19 cellular contexts compared by ENCODE assay signal in the genomic region with DNA sequence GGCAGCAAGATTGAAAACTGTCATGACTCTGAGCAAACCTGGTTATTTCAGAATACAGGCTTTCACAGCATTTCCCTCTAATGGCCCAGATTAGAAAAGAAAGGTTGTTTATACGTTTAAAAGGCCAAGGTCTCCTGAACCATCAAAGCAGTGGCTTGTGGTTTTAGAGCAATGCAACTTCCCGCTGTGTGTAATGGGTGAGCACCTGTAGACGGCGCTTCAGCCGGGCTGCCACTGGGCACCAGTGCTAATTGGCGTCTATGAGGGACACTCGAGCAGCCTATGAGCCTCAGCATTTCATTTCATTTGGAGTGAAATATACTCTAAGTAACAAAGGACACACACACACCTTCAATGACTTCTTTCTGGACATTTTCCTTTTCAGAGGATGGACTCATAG.
DNase-seq lines count a peak whose midpoint lies in the region; ATAC-seq and TF ChIP-seq lines count a peak whose summit lies in the region.
"Had no signal": no experiment of that assay in that cellular context is flagged by ENCODE, and none has a peak within 500 bp of the region (broad histone marks: within the 10 kb centered on the region; RNA-seq: fewer than 3 reads in every experiment).

No MANE protein-coding gene starts in this region.

- POLR2A ChIA-PET in HEK293 (lab: Yijun Ruan, JAX) (no interaction called here), WTC11 (lab: Charles Lee) (no interaction called here), OCI-LY7 (lab: Charles Lee) (no interaction called here)

- H3K9me3 Mint-ChIP-seq in WTC11, result peaks cover 3% of the 10 kb centered on the region
- peaks cover 9% of the 10 kb centered on the region for H3K9me3 Mint-ChIP-seq in activated T-helper 17 cell treated with anti-CD3 and anti-CD28 coated beads, Interleukin-2, amount 50 U/mL, for 72 hours
- peaks cover 19% of the 10 kb centered on the region for H3K9me3 Mint-ChIP-seq in T-helper 2 cell treated with Interferon-gamma antibody and Interleukin-4, amounts not matched to agents 5 μg/mL and 100 μg/mL, for 36 hours

- H3F3A ChIP-seq in MM.1S (ENCODE audit: insufficient read depth, low read length), result no peaks in the 10 kb centered on the region

- TF ChIP-seq CTCF in DND-41 (IDR thresholded peaks at IDR 0.05; ENCODE audit: borderline replicate concordance, extremely low read depth, low read length, poor library complexity, severe bottlenecking), result no peak
- TF ChIP-seq CTCF in HEK293 (tag by site-specific recombination; IDR thresholded peaks at IDR 0.05), result no peak
- no peak for TF ChIP-seq CTCF in MM.1S (IDR thresholded peaks at IDR 0.05; ENCODE audit: low read length)
- no peak for TF ChIP-seq CTCF in WTC11 (IDR thresholded peaks at IDR 0.05)
- no peak for TF ChIP-seq CTCF in OCI-LY7 (conservative IDR thresholded peaks at IDR 0.05; ENCODE audit: low read length)

- peak overlapping the region; percentile 45 for H3K27ac ChIP-seq in DND-41 (ENCODE audit: low read length)
- H3K27ac ChIP-seq in HEK293 (ENCODE audit: extremely low read depth, low read depth, low read length), result no peak overlapping the region
- no peak overlapping the region for H3K27ac ChIP-seq in MM.1S (ENCODE audit: low read length)
- H3K27ac ChIP-seq in OCI-LY7 (ENCODE audit: low read depth, low read length, poor library complexity, severe bottlenecking), result no peak overlapping the region
- H3K27ac ChIP-seq: BLaER1 treated with 17β-estradiol and CSF1 and Interleukin-3, amounts not matched to agents 10 nM and 100 nM; GM23248 had no signal

- H3K9me3 ChIP-seq in DND-41 (ENCODE audit: insufficient read depth, low read length, severe bottlenecking), result no peaks in the 10 kb centered on the region
- H3K9me3 ChIP-seq in HEK293 (ENCODE audit: control insufficient read depth, insufficient read depth, low read depth, low read length), result no peaks in the 10 kb centered on the region
- H3K9me3 ChIP-seq in MM.1S (replicated peaks; ENCODE audit: insufficient read depth, low read length), result no peaks in the 10 kb centered on the region
- H3K9me3 ChIP-seq in OCI-LY7 (ENCODE audit: low read length), result no peaks in the 10 kb centered on the region
- H3K9me3 ChIP-seq: BLaER1 treated with 17β-estradiol and CSF1 and Interleukin-3, amounts not matched to agents 10 nM and 100 nM had no signal

- H3K79me2 ChIP-seq in DND-41 (ENCODE audit: insufficient read depth, low read length) (no peaks in the 10 kb centered on the region), MM.1S (ENCODE audit: low read length) (no peaks in the 10 kb centered on the region), OCI-LY7 (ENCODE audit: insufficient read depth, low read depth, low read length) (no peaks in the 10 kb centered on the region)

- H3K4me3 ChIP-seq in DND-41 (ENCODE audit: low read depth in 1 of 2, low read length in 2 of 2) (no peak overlapping the region), HEK293 (ENCODE audit: low read depth, low read length) (no peak overlapping the region), MM.1S (ENCODE audit: low read length) (no peak overlapping the region), OCI-LY7 (ENCODE audit: low read depth, low read length, poor library complexity, severe bottlenecking) (no peak overlapping the region)
- H3K4me3 ChIP-seq: BLaER1 treated with 17β-estradiol and CSF1 and Interleukin-3, amounts not matched to agents 10 nM and 100 nM; GM12878; GM23248 had no signal

- no peaks in the 10 kb centered on the region for H4K20me1 ChIP-seq in DND-41 (ENCODE audit: insufficient read depth, low read length)
- H4K20me1 ChIP-seq in MM.1S (ENCODE audit: insufficient read depth, low read length), result no peaks in the 10 kb centered on the region
- no peaks in the 10 kb centered on the region for H4K20me1 ChIP-seq in OCI-LY7 (ENCODE audit: insufficient read depth, low read length)
- H4K20me1 ChIP-seq: BLaER1 treated with 17β-estradiol and CSF1 and Interleukin-3, amounts not matched to agents 10 nM and 100 nM had no signal

- CTCF ChIA-PET in HEK293 (lab: Yijun Ruan, JAX), result no interaction called here
- CTCF ChIA-PET in WTC11 (lab: Charles Lee), result no interaction called here
- CTCF ChIA-PET in OCI-LY7 (lab: Charles Lee; ENCODE audit: unreplicated experiment), result no interaction called here

- peak; percentile 60; the same call in 2 of the 3 replicates for ATAC-seq in DND-41 (ENCODE audit: insufficient read depth, low read depth)
- ATAC-seq in WTC11, result peak; percentile 43; the same call in 1 of the 2 replicates
- ATAC-seq in activated T-helper 17 cell treated with anti-CD3 and anti-CD28 coated beads, Interleukin-2, amount 50 U/mL, for 72 hours (replicated peaks), result no peak
- ATAC-seq: CD8-positive, alpha-beta T cell; GM12878 had no signal

- H3K4me1 ChIP-seq in DND-41 (ENCODE audit: insufficient read depth, low read length), result peaks cover 16% of the 10 kb centered on the region
- no peaks in the 10 kb centered on the region for H3K4me1 ChIP-seq in HEK293 (ENCODE audit: control insufficient read depth, insufficient read depth, low read length)
- H3K4me1 ChIP-seq in MM.1S (ENCODE audit: low read length), result no peaks in the 10 kb centered on the region
- H3K4me1 ChIP-seq in OCI-LY7 (ENCODE audit: insufficient read depth, low read length, poor library complexity, severe bottlenecking), result no peaks in the 10 kb centered on the region
- H3K4me1 ChIP-seq: BLaER1 treated with 17β-estradiol and CSF1 and Interleukin-3, amounts not matched to agents 10 nM and 100 nM had no signal

- H3K27me3 ChIP-seq in DND-41 (ENCODE audit: insufficient read depth, low read length, poor library complexity) (no peaks in the 10 kb centered on the region), MM.1S (replicated peaks; ENCODE audit: insufficient read depth, low read length) (no peaks in the 10 kb centered on the region)
- H3K27me3 ChIP-seq: BLaER1 treated with 17β-estradiol and CSF1 and Interleukin-3, amounts not matched to agents 10 nM and 100 nM had no signal

- no peak overlapping the region for H2AFZ ChIP-seq in DND-41 (ENCODE audit: low read depth, low read length)
- H2AFZ ChIP-seq in MM.1S (ENCODE audit: low read length), result no peak overlapping the region
- no peak overlapping the region for H2AFZ ChIP-seq in OCI-LY7 (ENCODE audit: low read length)
- H2AFZ ChIP-seq: GM23248 had no signal

- BruUV-seq in OCI-LY7 (replicated peaks; lab: Mats Ljungman, UMichigan), result no TSS peak

- H3K4me2 ChIP-seq in DND-41 (ENCODE audit: insufficient read depth, low read length) (no peak overlapping the region), MM.1S (ENCODE audit: low read depth, low read length) (no peak overlapping the region), OCI-LY7 (ENCODE audit: low read length) (no peak overlapping the region)
- H3K4me2 ChIP-seq: BLaER1 treated with 17β-estradiol and CSF1 and Interleukin-3, amounts not matched to agents 10 nM and 100 nM had no signal

- H3K27me3 Mint-ChIP-seq in WTC11 (ENCODE audit: low read depth), result no peaks in the 10 kb centered on the region
- no peaks in the 10 kb centered on the region for H3K27me3 Mint-ChIP-seq in activated T-helper 17 cell treated with anti-CD3 and anti-CD28 coated beads, Interleukin-2, amount 50 U/mL, for 72 hours
- H3K27me3 Mint-ChIP-seq in T-helper 2 cell treated with Interferon-gamma antibody and Interleukin-4, amounts not matched to agents 5 μg/mL and 100 μg/mL, for 36 hours (ENCODE audit: low read depth), result no peaks in the 10 kb centered on the region
- H3K27me3 Mint-ChIP-seq: B cell had no signal

- H3K36me3 Mint-ChIP-seq in WTC11, result no peaks in the 10 kb centered on the region
- no peaks in the 10 kb centered on the region for H3K36me3 Mint-ChIP-seq in activated T-helper 17 cell treated with anti-CD3 and anti-CD28 coated beads, Interleukin-2, amount 50 U/mL, for 72 hours (ENCODE audit: low read depth)
- peaks cover under 1% of the 10 kb centered on the region for H3K36me3 Mint-ChIP-seq in T-helper 2 cell treated with Interferon-gamma antibody and Interleukin-4, amounts not matched to agents 5 μg/mL and 100 μg/mL, for 36 hours (ENCODE audit: low read depth)
- H3K36me3 Mint-ChIP-seq: CD8-positive, alpha-beta T cell had no signal

- H3K4me1 Mint-ChIP-seq in WTC11, result no peaks in the 10 kb centered on the region
- H3K4me1 Mint-ChIP-seq in activated T-helper 17 cell treated with anti-CD3 and anti-CD28 coated beads, Interleukin-2, amount 50 U/mL, for 72 hours, result no peaks in the 10 kb centered on the region
- H3K4me1 Mint-ChIP-seq in T-helper 2 cell treated with Interferon-gamma antibody and Interleukin-4, amounts not matched to agents 5 μg/mL and 100 μg/mL, for 36 hours (ENCODE audit: low read depth), result no peaks in the 10 kb centered on the region
- H3K4me1 Mint-ChIP-seq: B cell had no signal

- H3K9ac ChIP-seq in DND-41 (ENCODE audit: low read depth, low read length) (no peak overlapping the region), MM.1S (ENCODE audit: low read length) (no peak overlapping the region)
- H3K9ac ChIP-seq: BLaER1 treated with 17β-estradiol and CSF1 and Interleukin-3, amounts not matched to agents 10 nM and 100 nM; GM23248 had no signal

- H3K27ac Mint-ChIP-seq in WTC11, result no peak overlapping the region
- no peak overlapping the region for H3K27ac Mint-ChIP-seq in activated T-helper 17 cell treated with anti-CD3 and anti-CD28 coated beads, Interleukin-2, amount 50 U/mL, for 72 hours
- no peak overlapping the region for H3K27ac Mint-ChIP-seq in T-helper 2 cell treated with Interferon-gamma antibody and Interleukin-4, amounts not matched to agents 5 μg/mL and 100 μg/mL, for 36 hours
- H3K27ac Mint-ChIP-seq: B cell; CD8-positive, alpha-beta T cell; HFFc6 had no signal

- H3K36me3 ChIP-seq in DND-41 (ENCODE audit: insufficient read depth, low read length) (no peaks in the 10 kb centered on the region), HEK293 (ENCODE audit: control insufficient read depth in 2 of 2, insufficient read depth in 1 of 2, low read length in 2 of 2) (no peaks in the 10 kb centered on the region), MM.1S (replicated peaks; ENCODE audit: insufficient read depth, low read length) (no peaks in the 10 kb centered on the region), OCI-LY7 (ENCODE audit: insufficient read depth, low read length) (no peaks in the 10 kb centered on the region)
- H3K36me3 ChIP-seq: BLaER1 treated with 17β-estradiol and CSF1 and Interleukin-3, amounts not matched to agents 10 nM and 100 nM had no signal

- H3K9me2 ChIP-seq in MM.1S (replicated peaks; ENCODE audit: insufficient read depth, low read length), result no peaks in the 10 kb centered on the region
- no peaks in the 10 kb centered on the region for H3K9me2 ChIP-seq in OCI-LY7 (ENCODE audit: insufficient read depth, low read length)

- no peak overlapping the region for H3K4me3 Mint-ChIP-seq in WTC11
- no peak overlapping the region for H3K4me3 Mint-ChIP-seq in activated T-helper 17 cell treated with anti-CD3 and anti-CD28 coated beads, Interleukin-2, amount 50 U/mL, for 72 hours
- H3K4me3 Mint-ChIP-seq in T-helper 2 cell treated with Interferon-gamma antibody and Interleukin-4, amounts not matched to agents 5 μg/mL and 100 μg/mL, for 36 hours, result no peak overlapping the region
- H3K4me3 Mint-ChIP-seq: B cell; CD8-positive, alpha-beta T cell; HFFc6 had no signal

- intact Hi-C loops in OCI-LY7 (cut with micrococcal nuclease; ENCODE audit: unreplicated experiment), result no loop called here

- DNase-seq in DND-41, result peak; percentile 11
- DNase-seq in MM.1S, result peak; percentile 15
- no peak for DNase-seq in WTC11 (ENCODE audit: low spot score)
- DNase-seq in NCI-H187 treated with DMSO at 0.1 percent for 48 hours (lab: John Stamatoyannopoulos, UW), result no peak
- no peak for DNase-seq in T-helper 2 cell treated with Interferon-gamma antibody and Interleukin-4, amounts not matched to agents 5 μg/mL and 100 μg/mL, for 36 hours (ENCODE audit: low spot score)
- DNase-seq in OCI-LY7 (ENCODE audit: low spot score), result no peak
- DNase-seq: Calu3; CD8-positive, alpha-beta T cell; DMS79 treated with DMSO at 0.1 percent for 48 hours; EL; GM23248; HCEC 1CT; HFFc6; IMR-90 had no signal

Comparison
In these comparisons a context has a peak if more than half of its experiments do, and no peak if none do; other contexts are left out.
1. DNase-seq: peak in DND-41 (single experiment) and MM.1S (single experiment); none in WTC11 (single experiment), NCI-H187 treated with DMSO at 0.1 percent for 48 hours (single experiment), T-helper 2 cell treated with Interferon-gamma antibody and Interleukin-4, amounts not matched to agents 5 μg/mL and 100 μg/mL, for 36 hours (single experiment) and OCI-LY7 (single experiment).